Comparison of ENCODE assay signal across 17 cellular contexts in the genomic region with DNA sequence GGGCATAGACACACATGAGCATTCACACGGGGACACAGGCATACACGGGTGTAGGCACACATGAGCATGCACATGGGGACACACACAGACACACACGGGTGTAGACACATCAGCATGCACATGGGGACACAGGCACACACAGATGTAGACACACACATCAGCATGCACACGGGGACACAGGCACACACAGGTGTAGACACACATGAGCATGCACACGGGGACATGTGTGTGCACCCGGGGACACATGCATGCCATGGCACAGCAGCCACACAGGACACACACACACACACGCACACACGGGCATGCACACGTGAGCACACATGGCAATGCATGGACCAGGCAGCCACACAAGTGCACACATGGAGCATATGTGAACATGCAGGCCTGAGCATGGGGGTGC. TPM values are rescaled to one million over a fixed set of nuclear protein-coding genes. Genes with fewer than 3 reads are reported as not detected.
DNase-seq lines count a peak whose midpoint lies in the region; ATAC-seq, FAIRE-seq and TF ChIP-seq lines count a peak whose summit lies in the region.
"Had no signal": no experiment of that assay in that cellular context is flagged by ENCODE, and none has a peak within 500 bp of the region (broad histone marks: within the 10 kb centered on the region; RNA-seq: fewer than 3 reads in every experiment).

No MANE protein-coding gene starts in this region.

- no peaks in the 10 kb centered on the region for H4K20me1 ChIP-seq in DND-41 (ENCODE audit: insufficient read depth, low read length)

- no peaks in the 10 kb centered on the region for H3K79me2 ChIP-seq in DND-41 (ENCODE audit: insufficient read depth, low read length)

- H2AK5ac ChIP-seq in neuronal stem cell (ENCODE audit: low read depth, low read length): peak overlapping the region; percentile 64

- no peak overlapping the region for H2BK120ac ChIP-seq in neuronal stem cell (ENCODE audit: low read depth, low read length)

- H3K27ac ChIP-seq in DND-41 (ENCODE audit: low read length) (no peak overlapping the region), neuronal stem cell (replicated peaks; ENCODE audit: low read length) (no peak overlapping the region)
- H3K27ac ChIP-seq: C4-2B, GM23248 had no signal

- H4K8ac ChIP-seq in neuronal stem cell (ENCODE audit: low read depth, low read length): peak overlapping the region; percentile 87

- H3K4me1 ChIP-seq in DND-41 (ENCODE audit: insufficient read depth, low read length) (peaks cover 6% of the 10 kb centered on the region), neuronal stem cell (ENCODE audit: control insufficient read depth in 2 of 2, insufficient read depth in 1 of 2, low read depth in 1 of 2, low read length in 2 of 2) (peaks cover 1 to 3% of the 10 kb centered on the region in 2 donors)

- H3K4me3 ChIP-seq in DND-41 (ENCODE audit: low read depth in 1 of 2, low read length in 2 of 2): no peak overlapping the region
- H3K4me3 ChIP-seq in bronchial epithelial cell (ENCODE audit: low read depth, low read length): no peak overlapping the region
- peak overlapping the region in 1 of 2 donors; percentile 53 for H3K4me3 ChIP-seq in neuronal stem cell (ENCODE audit: low read length in 2 of 2)
- H3K4me3 ChIP-seq: GM23248 had no signal

- peak overlapping the region; percentile 67 for H3K23ac ChIP-seq in neuronal stem cell (ENCODE audit: low read depth, low read length, poor library complexity)

- DNase-seq in DND-41 (no peak), HTR-8/SVneo (ENCODE audit: insufficient read length, low spot score) (no peak), bronchial epithelial cell (ENCODE audit: low read depth) (no peak), neuronal stem cell (ENCODE audit: low spot score) (no peak), NCI-H1048 (lab: John Stamatoyannopoulos, UW) (no peak), OCI-M1 (lab: John Stamatoyannopoulos, UW) (no peak), MV-4-11 (lab: John Stamatoyannopoulos, UW) (no peak)
- DNase-seq: CD4-positive, alpha-beta memory T cell; DMS79 treated with DMSO at 0.1 percent for 48 hours; GDM1; GM23248; H7; KG1 had no signal

- H3K27me3 ChIP-seq in DND-41 (ENCODE audit: insufficient read depth, low read length, poor library complexity) (no peaks in the 10 kb centered on the region), bronchial epithelial cell (ENCODE audit: control insufficient read depth, insufficient read depth, low read length) (no peaks in the 10 kb centered on the region), neuronal stem cell (ENCODE audit: control insufficient read depth in 3 of 3, insufficient read depth in 3 of 3, low read depth in 1 of 3, low read length in 3 of 3) (no peaks in the 10 kb centered on the region)

- no CpG with 5 or more reads among the region's 9 CpGs for WGBS in neuronal stem cell (ENCODE audit: extremely low coverage in 2 of 2, insufficient read length in 2 of 2, insufficient replicate concordance in 1 of 2), 2 donors

- H3K9ac ChIP-seq in DND-41 (ENCODE audit: low read depth, low read length) (no peak overlapping the region), neuronal stem cell (ENCODE audit: low read depth, low read length, poor library complexity) (peak overlapping the region; percentile 83)
- H3K9ac ChIP-seq: GM23248 had no signal

- H3K79me1 ChIP-seq in neuronal stem cell (ENCODE audit: low read depth, low read length): peaks cover 1% of the 10 kb centered on the region

- peak; percentile 83 for FAIRE-seq in HTR-8/SVneo (lab: Jason Lieb, UNC)
- FAIRE-seq in bronchial epithelial cell (lab: Jason Lieb, UNC): peak; percentile 50
- FAIRE-seq: A204.1 had no signal

- H3K4me2 ChIP-seq in DND-41 (ENCODE audit: insufficient read depth, low read length): no peak overlapping the region
- no peak overlapping the region for H3K4me2 ChIP-seq in neuronal stem cell (ENCODE audit: insufficient read depth, low read length, poor library complexity, severe bottlenecking)

- H2BK15ac ChIP-seq in neuronal stem cell (ENCODE audit: low read length): no peak overlapping the region

- H3K9me3 ChIP-seq in DND-41 (ENCODE audit: insufficient read depth, low read length, severe bottlenecking): no peaks in the 10 kb centered on the region
- H3K9me3 ChIP-seq in neuronal stem cell (replicated peaks in 1 of 2; ENCODE audit: control insufficient read depth in 2 of 2, insufficient read depth in 1 of 2, low read depth in 1 of 2, low read length in 2 of 2): no peaks in the 10 kb centered on the region

- no peak overlapping the region for H2BK5ac ChIP-seq in neuronal stem cell (ENCODE audit: low read length)

- H3K14ac ChIP-seq in neuronal stem cell (ENCODE audit: low read length): peak overlapping the region; percentile 14

- H4K91ac ChIP-seq in neuronal stem cell (ENCODE audit: low read depth, low read length, poor library complexity): peak overlapping the region; percentile 82

- no peak overlapping the region for H2AFZ ChIP-seq in DND-41 (ENCODE audit: low read depth, low read length)
- H2AFZ ChIP-seq in neuronal stem cell (ENCODE audit: low read length): no peak overlapping the region
- H2AFZ ChIP-seq: GM23248 had no signal

- peak; percentile 4; the same call in 1 of the 3 replicates for ATAC-seq in DND-41 (ENCODE audit: insufficient read depth, low read depth)
- no peak for ATAC-seq in HG03439 (IDR thresholded peaks at IDR 0.05; ENCODE audit: unreplicated experiment)

- H2BK12ac ChIP-seq in neuronal stem cell (ENCODE audit: low read length): peak overlapping the region; percentile 98

- H3K36me3 ChIP-seq in DND-41 (ENCODE audit: insufficient read depth, low read length) (peaks cover 4% of the 10 kb centered on the region; the same call in 1 of the 2 replicates), bronchial epithelial cell (ENCODE audit: control insufficient read depth, insufficient read depth, low read length) (peaks cover 2% of the 10 kb centered on the region), neuronal stem cell (replicated peaks in 1 of 2; ENCODE audit: control insufficient read depth in 2 of 2, insufficient read depth in 2 of 2, low read length in 2 of 2) (peaks cover 5 to 9% of the 10 kb centered on the region in 2 donors)

- H3K4ac ChIP-seq in neuronal stem cell (ENCODE audit: low read length): no peak overlapping the region

- no peak for TF ChIP-seq CTCF in DND-41 (IDR thresholded peaks at IDR 0.05; ENCODE audit: borderline replicate concordance, extremely low read depth, low read length, poor library complexity, severe bottlenecking)
- no peak for TF ChIP-seq CTCF in bronchial epithelial cell (IDR thresholded peaks at IDR 0.05; ENCODE audit: insufficient read depth, low read length, severe bottlenecking)

- H3K18ac ChIP-seq in neuronal stem cell (ENCODE audit: low read length): no peak overlapping the region

RNA-seq across cellular contexts. Expression of gene DCXR, which starts 5.2 kb away (rescaled TPM):
- 83.3 and 87.9 TPM in 2 replicates for total RNA-seq in bronchial epithelial cell
- polyA plus RNA-seq in neuronal stem cell (2013, experiment 1 of 2): 72.9 TPM
- 72.2 TPM for polyA plus RNA-seq in neuronal stem cell (2013, experiment 2 of 2)

RNA-seq across cellular contexts. Expression of gene RFNG, which starts 9.0 kb away (rescaled TPM):
- total RNA-seq in bronchial epithelial cell: 26.3 and 38.7 TPM in 2 replicates
- polyA plus RNA-seq in neuronal stem cell (2013, experiment 1 of 2): 25.7 TPM
- polyA plus RNA-seq in neuronal stem cell (2013, experiment 2 of 2): 26.2 TPM

RNA-seq across cellular contexts. Expression of gene GPS1, which starts 9.0 kb away (rescaled TPM):
- total RNA-seq in bronchial epithelial cell: 83.7 and 117 TPM in 2 replicates
- polyA plus RNA-seq in neuronal stem cell (2013, experiment 1 of 2): 67.9 TPM
- 66.6 TPM for polyA plus RNA-seq in neuronal stem cell (2013, experiment 2 of 2)

RNA-seq across cellular contexts. Expression of gene RAC3, which starts 11.2 kb away (rescaled TPM):
- total RNA-seq in bronchial epithelial cell: 18.7 and 25.2 TPM in 2 replicates
- 61.3 TPM for polyA plus RNA-seq in neuronal stem cell (2013, experiment 1 of 2)
- polyA plus RNA-seq in neuronal stem cell (2013, experiment 2 of 2): 55.7 TPM
- polyA plus RNA-seq: IgD-negative memory B cell had no signal

RNA-seq across cellular contexts. Expression of gene LRRC45, which starts 19.5 kb away (rescaled TPM):
- 6.1 and 8.4 TPM in 2 replicates for total RNA-seq in bronchial epithelial cell
- 13.2 TPM for polyA plus RNA-seq in neuronal stem cell (2013, experiment 1 of 2)
- 12.5 TPM for polyA plus RNA-seq in neuronal stem cell (2013, experiment 2 of 2)
